ENCODE assay signal across 1 cellular context in the genomic region with DNA sequence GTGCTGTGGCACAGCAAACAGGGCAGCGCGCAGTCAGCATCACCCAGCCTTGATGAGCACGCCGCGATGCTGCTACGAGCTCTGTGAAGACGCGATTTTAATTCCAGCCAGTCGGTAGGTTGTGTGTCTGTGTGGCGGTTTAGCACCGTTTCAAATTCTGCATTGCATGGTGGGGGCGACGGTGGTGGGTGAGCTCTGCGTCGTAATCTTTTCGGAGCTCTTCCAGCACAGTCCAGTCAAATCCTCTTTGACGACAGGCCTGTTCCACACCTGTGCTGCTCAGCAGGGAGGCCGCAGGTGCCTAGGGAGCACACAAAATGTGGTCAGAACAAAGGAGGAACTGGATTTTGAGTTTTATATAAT.
TF ChIP-seq lines count a peak whose summit lies in the region.

No MANE protein-coding gene starts in this region.

TF ChIP-seq in IMR-90, 13 proteins besides CTCF, POLR2A, EP300 and RAD21 (continued from another document):
- TF ChIP-seq, protein P1, sequence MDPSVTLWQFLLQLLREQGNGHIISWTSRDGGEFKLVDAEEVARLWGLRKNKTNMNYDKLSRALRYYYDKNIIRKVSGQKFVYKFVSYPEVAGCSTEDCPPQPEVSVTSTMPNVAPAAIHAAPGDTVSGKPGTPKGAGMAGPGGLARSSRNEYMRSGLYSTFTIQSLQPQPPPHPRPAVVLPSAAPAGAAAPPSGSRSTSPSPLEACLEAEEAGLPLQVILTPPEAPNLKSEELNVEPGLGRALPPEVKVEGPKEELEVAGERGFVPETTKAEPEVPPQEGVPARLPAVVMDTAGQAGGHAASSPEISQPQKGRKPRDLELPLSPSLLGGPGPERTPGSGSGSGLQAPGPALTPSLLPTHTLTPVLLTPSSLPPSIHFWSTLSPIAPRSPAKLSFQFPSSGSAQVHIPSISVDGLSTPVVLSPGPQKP (IDR thresholded peaks at IDR 0.05; ENCODE audit: borderline replicate concordance, low read depth, low read length), result no peak
- no peak for TF ChIP-seq MAZ (IDR thresholded peaks at IDR 0.05; ENCODE audit: borderline replicate concordance, low read depth, low read length)
- no peak for TF ChIP-seq BHLHE40 (IDR thresholded peaks at IDR 0.05; ENCODE audit: low read depth, low read length)
- TF ChIP-seq RCOR1 (IDR thresholded peaks at IDR 0.05; ENCODE audit: insufficient replicate concordance, low read length), result no peak
- no peak for TF ChIP-seq MAFK (IDR thresholded peaks at IDR 0.05; ENCODE audit: low read depth, low read length)
- TF ChIP-seq CEBPB (IDR thresholded peaks at IDR 0.05; ENCODE audit: low read depth, low read length), result no peak
- no peak for TF ChIP-seq FOS (IDR thresholded peaks at IDR 0.05; ENCODE audit: low read depth, low read length)
- no peak for TF ChIP-seq NFE2L2 (IDR thresholded peaks at IDR 0.05; ENCODE audit: low read depth, low read length)
- TF ChIP-seq MXI1 (IDR thresholded peaks at IDR 0.05; ENCODE audit: borderline replicate concordance, low read depth, low read length), result no peak
- no peak for TF ChIP-seq RFX5 (IDR thresholded peaks at IDR 0.05; ENCODE audit: low read depth, low read length)
